1 cellular context compared by ENCODE assay signal in the genomic region with DNA sequence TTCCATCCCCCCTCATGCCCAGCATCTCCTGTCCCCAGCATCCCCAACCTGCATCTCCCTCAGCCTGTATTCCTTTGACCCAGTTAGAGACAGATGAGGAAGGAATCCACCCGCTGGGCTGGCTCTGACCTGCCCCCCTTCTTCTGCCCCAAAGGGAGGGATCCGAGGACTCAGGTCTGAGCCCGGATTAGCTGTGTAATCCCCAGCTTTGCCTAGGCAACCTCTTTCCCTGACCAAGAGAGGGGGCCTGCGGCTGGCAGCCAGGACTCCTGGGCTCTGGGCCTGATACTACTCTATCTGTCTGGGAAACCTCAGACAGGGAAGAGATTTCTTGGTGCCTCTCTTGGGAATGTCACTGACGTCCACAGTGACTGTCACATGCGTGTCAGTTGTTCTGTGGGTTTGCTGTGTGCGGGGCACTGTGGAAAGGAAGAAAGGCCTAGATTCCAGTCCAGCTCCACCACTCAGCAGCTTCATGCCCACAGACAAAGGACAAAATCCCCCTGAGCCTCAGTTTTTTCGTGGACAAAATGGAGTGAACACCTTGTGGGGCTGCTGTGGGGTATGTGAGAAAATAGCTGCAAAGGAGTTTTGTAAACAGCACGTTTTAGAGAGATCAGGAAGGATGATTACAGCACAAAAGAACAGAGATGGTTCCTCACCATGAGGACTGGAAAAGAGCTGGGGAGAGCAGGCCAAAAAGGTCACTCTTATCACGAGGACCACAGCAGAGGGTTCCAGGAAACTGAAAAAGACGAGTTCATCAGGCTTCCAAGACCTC.
A peak's percentile ranks its signal among the peaks of the same experiment; 100 is the strongest.
TF ChIP-seq lines count a peak whose summit lies in the region.

No MANE protein-coding gene starts in this region.

TF ChIP-seq in K562, 482 proteins besides CTCF, POLR2A, EP300 and RAD21 (continued from another document and continues in another):
- TF ChIP-seq, protein P1, sequence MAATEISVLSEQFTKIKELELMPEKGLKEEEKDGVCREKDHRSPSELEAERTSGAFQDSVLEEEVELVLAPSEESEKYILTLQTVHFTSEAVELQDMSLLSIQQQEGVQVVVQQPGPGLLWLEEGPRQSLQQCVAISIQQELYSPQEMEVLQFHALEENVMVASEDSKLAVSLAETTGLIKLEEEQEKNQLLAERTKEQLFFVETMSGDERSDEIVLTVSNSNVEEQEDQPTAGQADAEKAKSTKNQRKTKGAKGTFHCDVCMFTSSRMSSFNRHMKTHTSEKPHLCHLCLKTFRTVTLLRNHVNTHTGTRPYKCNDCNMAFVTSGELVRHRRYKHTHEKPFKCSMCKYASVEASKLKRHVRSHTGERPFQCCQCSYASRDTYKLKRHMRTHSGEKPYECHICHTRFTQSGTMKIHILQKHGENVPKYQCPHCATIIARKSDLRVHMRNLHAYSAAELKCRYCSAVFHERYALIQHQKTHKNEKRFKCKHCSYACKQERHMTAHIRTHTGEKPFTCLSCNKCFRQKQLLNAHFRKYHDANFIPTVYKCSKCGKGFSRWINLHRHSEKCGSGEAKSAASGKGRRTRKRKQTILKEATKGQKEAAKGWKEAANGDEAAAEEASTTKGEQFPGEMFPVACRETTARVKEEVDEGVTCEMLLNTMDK (IDR thresholded peaks at IDR 0.05; ENCODE audit: borderline replicate concordance, insufficient read depth, low read depth, low read length, poor library complexity, severe bottlenecking), result no peak
- TF ChIP-seq PKNOX1 (IDR thresholded peaks at IDR 0.05), result no peak
- TF ChIP-seq, protein P2, sequence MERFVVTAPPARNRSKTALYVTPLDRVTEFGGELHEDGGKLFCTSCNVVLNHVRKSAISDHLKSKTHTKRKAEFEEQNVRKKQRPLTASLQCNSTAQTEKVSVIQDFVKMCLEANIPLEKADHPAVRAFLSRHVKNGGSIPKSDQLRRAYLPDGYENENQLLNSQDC (CRISPR knock-in tag; IDR thresholded peaks at IDR 0.05), result no peak
- TF ChIP-seq ZNF408 (CRISPR knock-in tag; IDR thresholded peaks at IDR 0.05; ENCODE audit: low read depth), result no peak
- TF ChIP-seq, protein P3, sequence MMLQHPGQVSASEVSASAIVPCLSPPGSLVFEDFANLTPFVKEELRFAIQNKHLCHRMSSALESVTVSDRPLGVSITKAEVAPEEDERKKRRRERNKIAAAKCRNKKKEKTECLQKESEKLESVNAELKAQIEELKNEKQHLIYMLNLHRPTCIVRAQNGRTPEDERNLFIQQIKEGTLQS (IDR thresholded peaks at IDR 0.05), result no peak
- TF ChIP-seq, protein P3 (CRISPR knock-in tag; conservative IDR thresholded peaks at IDR 0.05), result no peak
- TF ChIP-seq YY1 (IDR thresholded peaks at IDR 0.05; ENCODE audit: borderline replicate concordance in 1 of 3, control insufficient read depth in 1 of 3, extremely low read depth in 1 of 3, insufficient read depth in 3 of 3, insufficient read length in 1 of 3, insufficient replicate concordance in 2 of 3, low read depth in 1 of 3, low read length in 2 of 3), result peak in 1 of 3 experiments; percentile 17
- TF ChIP-seq SPI1 (IDR thresholded peaks at IDR 0.05; ENCODE audit: borderline replicate concordance, low read depth, low read length), result no peak
- TF ChIP-seq NR1H2 (CRISPR knock-in tag; IDR thresholded peaks at IDR 0.05), result no peak
- no peak for TF ChIP-seq JUNB (CRISPR knock-in tag; conservative IDR thresholded peaks at IDR 0.05)
- no peak for TF ChIP-seq KAT2B (IDR thresholded peaks at IDR 0.05; ENCODE audit: low read depth, low read length)
- no peak; the same call in 1 of the 2 replicates for TF ChIP-seq SMARCE1 (IDR thresholded peaks at IDR 0.05)
- TF ChIP-seq SMAD1 (IDR thresholded peaks at IDR 0.05; ENCODE audit: low read depth, low read length, partially characterized antibody), result no peak
- TF ChIP-seq KDM5B (IDR thresholded peaks at IDR 0.05; ENCODE audit: insufficient replicate concordance, low read depth, low read length), result no peak
- peak; percentile 53; the same call in 1 of the 2 replicates for TF ChIP-seq TEAD4 (IDR thresholded peaks at IDR 0.05; ENCODE audit: low read length)
- TF ChIP-seq TEAD4 (CRISPR knock-in tag; IDR thresholded peaks at IDR 0.05; ENCODE audit: borderline replicate concordance), result no peak
- TF ChIP-seq MAFK (IDR thresholded peaks at IDR 0.05; ENCODE audit: low read length), result no peak
- TF ChIP-seq NR0B1 (IDR thresholded peaks at IDR 0.05; ENCODE audit: partially characterized antibody), result no peak
- no peak for TF ChIP-seq BRD4 (IDR thresholded peaks at IDR 0.05)
- peak; percentile 74 for TF ChIP-seq EP400 (IDR thresholded peaks at IDR 0.05)
- no peak; the same call in 1 of the 2 replicates for TF ChIP-seq SP1 (CRISPR knock-in tag; IDR thresholded peaks at IDR 0.05)
- TF ChIP-seq E2F3 (CRISPR knock-in tag; IDR thresholded peaks at IDR 0.05), result no peak
- TF ChIP-seq POLR2AphosphoS2 (IDR thresholded peaks at IDR 0.05; ENCODE audit: low read length), result no peak
- TF ChIP-seq, protein P4, sequence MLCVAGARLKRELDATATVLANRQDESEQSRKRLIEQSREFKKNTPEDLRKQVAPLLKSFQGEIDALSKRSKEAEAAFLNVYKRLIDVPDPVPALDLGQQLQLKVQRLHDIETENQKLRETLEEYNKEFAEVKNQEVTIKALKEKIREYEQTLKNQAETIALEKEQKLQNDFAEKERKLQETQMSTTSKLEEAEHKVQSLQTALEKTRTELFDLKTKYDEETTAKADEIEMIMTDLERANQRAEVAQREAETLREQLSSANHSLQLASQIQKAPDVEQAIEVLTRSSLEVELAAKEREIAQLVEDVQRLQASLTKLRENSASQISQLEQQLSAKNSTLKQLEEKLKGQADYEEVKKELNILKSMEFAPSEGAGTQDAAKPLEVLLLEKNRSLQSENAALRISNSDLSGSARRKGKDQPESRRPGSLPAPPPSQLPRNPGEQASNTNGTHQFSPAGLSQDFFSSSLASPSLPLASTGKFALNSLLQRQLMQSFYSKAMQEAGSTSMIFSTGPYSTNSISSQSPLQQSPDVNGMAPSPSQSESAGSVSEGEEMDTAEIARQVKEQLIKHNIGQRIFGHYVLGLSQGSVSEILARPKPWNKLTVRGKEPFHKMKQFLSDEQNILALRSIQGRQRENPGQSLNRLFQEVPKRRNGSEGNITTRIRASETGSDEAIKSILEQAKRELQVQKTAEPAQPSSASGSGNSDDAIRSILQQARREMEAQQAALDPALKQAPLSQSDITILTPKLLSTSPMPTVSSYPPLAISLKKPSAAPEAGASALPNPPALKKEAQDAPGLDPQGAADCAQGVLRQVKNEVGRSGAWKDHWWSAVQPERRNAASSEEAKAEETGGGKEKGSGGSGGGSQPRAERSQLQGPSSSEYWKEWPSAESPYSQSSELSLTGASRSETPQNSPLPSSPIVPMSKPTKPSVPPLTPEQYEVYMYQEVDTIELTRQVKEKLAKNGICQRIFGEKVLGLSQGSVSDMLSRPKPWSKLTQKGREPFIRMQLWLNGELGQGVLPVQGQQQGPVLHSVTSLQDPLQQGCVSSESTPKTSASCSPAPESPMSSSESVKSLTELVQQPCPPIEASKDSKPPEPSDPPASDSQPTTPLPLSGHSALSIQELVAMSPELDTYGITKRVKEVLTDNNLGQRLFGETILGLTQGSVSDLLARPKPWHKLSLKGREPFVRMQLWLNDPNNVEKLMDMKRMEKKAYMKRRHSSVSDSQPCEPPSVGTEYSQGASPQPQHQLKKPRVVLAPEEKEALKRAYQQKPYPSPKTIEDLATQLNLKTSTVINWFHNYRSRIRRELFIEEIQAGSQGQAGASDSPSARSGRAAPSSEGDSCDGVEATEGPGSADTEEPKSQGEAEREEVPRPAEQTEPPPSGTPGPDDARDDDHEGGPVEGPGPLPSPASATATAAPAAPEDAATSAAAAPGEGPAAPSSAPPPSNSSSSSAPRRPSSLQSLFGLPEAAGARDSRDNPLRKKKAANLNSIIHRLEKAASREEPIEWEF (CRISPR knock-in tag; IDR thresholded peaks at IDR 0.05), result no peak; the same call in 1 of the 2 replicates
- no peak for TF ChIP-seq NR3C1 (CRISPR knock-in tag; IDR thresholded peaks at IDR 0.05)
- TF ChIP-seq POLR2AphosphoS5 (IDR thresholded peaks at IDR 0.05; ENCODE audit: control insufficient read depth, insufficient read depth, low read depth, low read length), result peak; percentile 18; the same call in 1 of the 2 replicates
- no peak for TF ChIP-seq ARHGAP35 (IDR thresholded peaks at IDR 0.05; ENCODE audit: partially characterized antibody)
- no peak for TF ChIP-seq CHD7 (IDR thresholded peaks at IDR 0.05; ENCODE audit: low read depth, low read length)
- no peak for TF ChIP-seq ZNF24 (IDR thresholded peaks at IDR 0.05)
- no peak for TF ChIP-seq NRF1 (conservative IDR thresholded peaks at IDR 0.05 in 1 of 2, IDR thresholded peaks at IDR 0.05 in 1 of 2)
- TF ChIP-seq CSDE1 (IDR thresholded peaks at IDR 0.05), result no peak
- TF ChIP-seq CBX3 (IDR thresholded peaks at IDR 0.05; ENCODE audit: borderline replicate concordance in 1 of 2, low read length in 2 of 2), result peak in 1 of 2 experiments; percentile 23; a peak in 1 of 3 replicates
